Comparison of ENCODE assay signal across 22 cellular contexts in genomic region chr11:94785509-94785908, GRCh38. TPM values are rescaled to one million over a fixed set of nuclear protein-coding genes. Genes with fewer than 3 reads are reported as not detected.
DNase-seq lines count a peak whose midpoint lies in the region; ATAC-seq and TF ChIP-seq lines count a peak whose summit lies in the region.
"Had no signal": no experiment of that assay in that cellular context is flagged by ENCODE, and none has a peak within 500 bp of the region (broad histone marks: within the 10 kb centered on the region; RNA-seq: fewer than 3 reads in every experiment).

No MANE protein-coding gene starts in this region.

- 49% methylated on average over 4 of the region's 4 CpGs for WGBS in smooth muscle cell (ENCODE audit: low lambda C conversion rate)

- H3K27me3 ChIP-seq in smooth muscle cell (ENCODE audit: low read depth) (no peaks in the 10 kb centered on the region), WERI-Rb-1 (ENCODE audit: insufficient read depth, low read depth, severe bottlenecking) (no peaks in the 10 kb centered on the region)
- H3K27me3 ChIP-seq: ascending aorta, foreskin keratinocyte, pancreas, uterus had no signal

- peak; percentile 30 for ATAC-seq in left ventricle myocardium superior
- ATAC-seq: CD8-positive, alpha-beta T cell; foreskin keratinocyte; left colon; pancreas had no signal

- no peak for TF ChIP-seq CTCF in smooth muscle cell (IDR thresholded peaks at IDR 0.05; ENCODE audit: borderline replicate concordance, insufficient read depth, poor library complexity, severe bottlenecking)
- TF ChIP-seq CTCF in WERI-Rb-1 (IDR thresholded peaks at IDR 0.05; ENCODE audit: low read depth, low read length): no peak

- H3K4me2 ChIP-seq in smooth muscle cell: no peak overlapping the region

- H3K27ac ChIP-seq in smooth muscle cell (ENCODE audit: low read depth) (peak overlapping the region; percentile 21), WERI-Rb-1 (no peak overlapping the region)
- H3K27ac ChIP-seq: ascending aorta, pancreas, RWPE1 had no signal

- H3K36me3 ChIP-seq in smooth muscle cell (ENCODE audit: low read depth) (no peaks in the 10 kb centered on the region), WERI-Rb-1 (no peaks in the 10 kb centered on the region; the same call in 1 of the 2 replicates)
- H3K36me3 ChIP-seq: ascending aorta, pancreas, uterus had no signal

- H3K9me3 ChIP-seq in smooth muscle cell (replicated peaks; ENCODE audit: low read depth): no peaks in the 10 kb centered on the region
- H3K9me3 ChIP-seq in WERI-Rb-1 (ENCODE audit: severe bottlenecking): no peaks in the 10 kb centered on the region
- H3K9me3 ChIP-seq: ascending aorta, pancreas, uterus had no signal

- H2AFZ ChIP-seq in smooth muscle cell (ENCODE audit: low read depth): no peak overlapping the region

- H3K79me2 ChIP-seq in smooth muscle cell (ENCODE audit: low read depth): peaks cover 99% of the 10 kb centered on the region

- H3K4me1 ChIP-seq in smooth muscle cell (ENCODE audit: low read depth): peaks cover 15% of the 10 kb centered on the region

- H3K4me1 Mint-ChIP-seq in activated CD4-positive, alpha-beta T cell treated with anti-CD3 and anti-CD28 coated beads, Interleukin-2, amount 10 ng/mL, durations not matched to agents 24 days and 14 days: peaks cover 9% of the 10 kb centered on the region

- no peak overlapping the region for H3K9ac ChIP-seq in smooth muscle cell (ENCODE audit: low read depth)

- H3K27ac Mint-ChIP-seq in activated CD4-positive, alpha-beta T cell treated with anti-CD3 and anti-CD28 coated beads, Interleukin-2, amount 10 ng/mL, durations not matched to agents 24 days and 14 days: no peak overlapping the region
- H3K27ac Mint-ChIP-seq: activated CD4-positive, alpha-beta memory T cell treated with anti-CD3 and anti-CD28 coated beads, Interleukin-2, amount 10 ng/mL, durations not matched to agents 7 days and 5 days; CD8-positive, alpha-beta T cell had no signal

- no peaks in the 10 kb centered on the region for H3K36me3 Mint-ChIP-seq in activated CD4-positive, alpha-beta T cell treated with anti-CD3 and anti-CD28 coated beads, Interleukin-2, amount 10 ng/mL, durations not matched to agents 24 days and 14 days (ENCODE audit: low read depth)
- H3K36me3 Mint-ChIP-seq: CD8-positive, alpha-beta T cell had no signal

- DNase-seq in left ventricle myocardium superior: no peak
- no peak for DNase-seq in cardiac septum (ENCODE audit: low spot score)
- DNase-seq in left kidney (ENCODE audit: low read depth, low spot score): peak; percentile 32
- DNase-seq in smooth muscle cell (lab: John Stamatoyannopoulos, UW; ENCODE audit: unreplicated experiment): no peak
- DNase-seq in WERI-Rb-1: no peak
- DNase-seq in NCI-H446 (lab: John Stamatoyannopoulos, UW): no peak
- no peak for DNase-seq in activated CD4-positive, alpha-beta T cell treated with anti-CD3 and anti-CD28 coated beads, Interleukin-2, amount 10 ng/mL, durations not matched to agents 24 days and 14 days
- DNase-seq: activated CD4-positive, alpha-beta memory T cell treated with anti-CD3 and anti-CD28 coated beads, Interleukin-2, amount 10 ng/mL, durations not matched to agents 7 days and 5 days; activated naive CD4-positive, alpha-beta T cell treated with anti-CD3 and anti-CD28 coated beads, Interleukin-2, amount 50 U/mL, for 16 hours; activated T-cell treated with anti-CD3 and anti-CD28 coated beads, Interleukin-2, amount 50 U/mL, for 1 hour; CD8-positive, alpha-beta T cell; foreskin keratinocyte; GOT3; left colon; MM.1S; NCI-H1930; NK-92 treated with Interleukin-12 subunit alpha and Interleukin-12 subunit beta, amount 100 ng/mL, for 24 hours; pancreas; uterus had no signal

- H3K4me3 ChIP-seq in smooth muscle cell (no peak overlapping the region), WERI-Rb-1 (ENCODE audit: low read depth, low read length) (no peak overlapping the region)
- H3K4me3 ChIP-seq: ascending aorta, pancreas, uterus had no signal

- H4K20me1 ChIP-seq in smooth muscle cell (ENCODE audit: low read depth): peaks cover 98% of the 10 kb centered on the region

- peaks cover 18% of the 10 kb centered on the region for H3K27me3 Mint-ChIP-seq in activated CD4-positive, alpha-beta T cell treated with anti-CD3 and anti-CD28 coated beads, Interleukin-2, amount 10 ng/mL, durations not matched to agents 24 days and 14 days

- H3F3A ChIP-seq in smooth muscle cell (ENCODE audit: low read depth): no peaks in the 10 kb centered on the region

- H3K4me3 Mint-ChIP-seq in activated CD4-positive, alpha-beta T cell treated with anti-CD3 and anti-CD28 coated beads, Interleukin-2, amount 10 ng/mL, durations not matched to agents 24 days and 14 days: no peak overlapping the region
- H3K4me3 Mint-ChIP-seq: activated CD4-positive, alpha-beta memory T cell treated with anti-CD3 and anti-CD28 coated beads, Interleukin-2, amount 10 ng/mL, durations not matched to agents 7 days and 5 days; CD8-positive, alpha-beta T cell had no signal

- intact Hi-C loops in left ventricle myocardium superior (cut with micrococcal nuclease) (no loop called here), cardiac septum (cut with DNase I) (loop anchor here (5.0 kb wide), 1 partner anchor 112 kb away; no protein-coding TSS in a partner anchor)
- intact Hi-C loops in activated CD4-positive, alpha-beta T cell treated with anti-CD3 and anti-CD28 coated beads, Interleukin-2, amount 10 ng/mL, durations not matched to agents 24 days and 14 days (cut with micrococcal nuclease): loop anchor here (10.0 kb wide), 1 partner anchor 1639 kb away; no protein-coding TSS in a partner anchor

- H3K9me3 Mint-ChIP-seq in activated CD4-positive, alpha-beta T cell treated with anti-CD3 and anti-CD28 coated beads, Interleukin-2, amount 10 ng/mL, durations not matched to agents 24 days and 14 days: no peaks in the 10 kb centered on the region
- H3K9me3 Mint-ChIP-seq: activated CD4-positive, alpha-beta memory T cell treated with anti-CD3 and anti-CD28 coated beads, Interleukin-2, amount 10 ng/mL, durations not matched to agents 7 days and 5 days; CD8-positive, alpha-beta T cell had no signal

TF ChIP-seq in PFSK-1, 5 proteins besides CTCF, POLR2A, EP300 and RAD21:
- TF ChIP-seq SIN3A (IDR thresholded peaks at IDR 0.05; ENCODE audit: borderline replicate concordance, insufficient read depth, low read length): peak; percentile 92; the same call in 1 of the 2 replicates
- peak in 1 of 2 experiments; percentile 74; a peak in 2 of 4 replicates for TF ChIP-seq REST (IDR thresholded peaks at IDR 0.05; ENCODE audit: insufficient read depth in 1 of 2, low read depth in 2 of 2, low read length in 2 of 2)
- peak; percentile 68; the same call in 1 of the 2 replicates for TF ChIP-seq TAF1 (IDR thresholded peaks at IDR 0.05; ENCODE audit: borderline replicate concordance, insufficient read depth, low read length)
- peak; percentile 42 for TF ChIP-seq FOXP2 (optimal IDR thresholded peaks at IDR 0.05; ENCODE audit: borderline replicate concordance, extremely low read depth, extremely low read length, insufficient read depth)
- peak; percentile 65; the same call in 1 of the 2 replicates for TF ChIP-seq POLR2AphosphoS5 (IDR thresholded peaks at IDR 0.05; ENCODE audit: low read depth, low read length)

RNA-seq across cellular contexts. Expression of gene AMOTL1, which starts 17.4 kb away (rescaled TPM):
- total RNA-seq in left ventricle myocardium superior (46.3 TPM), cardiac septum (60.1 TPM), smooth muscle cell (61.0 and 63.5 TPM in 2 replicates)
- polyA plus RNA-seq in PFSK-1 (2012; ENCODE audit: insufficient read length, low read depth): 43.4 TPM
- polyA plus RNA-seq in smooth muscle cell: 23.4 and 23.8 TPM in 2 replicates
- total RNA-seq in activated CD4-positive, alpha-beta T cell treated with anti-CD3 and anti-CD28 coated beads, Interleukin-2, amount 10 ng/mL, durations not matched to agents 24 days and 14 days: 5.4 and 5.9 TPM in 2 replicates
